ENCODE assay signal across 8 cellular contexts in the genomic region with DNA sequence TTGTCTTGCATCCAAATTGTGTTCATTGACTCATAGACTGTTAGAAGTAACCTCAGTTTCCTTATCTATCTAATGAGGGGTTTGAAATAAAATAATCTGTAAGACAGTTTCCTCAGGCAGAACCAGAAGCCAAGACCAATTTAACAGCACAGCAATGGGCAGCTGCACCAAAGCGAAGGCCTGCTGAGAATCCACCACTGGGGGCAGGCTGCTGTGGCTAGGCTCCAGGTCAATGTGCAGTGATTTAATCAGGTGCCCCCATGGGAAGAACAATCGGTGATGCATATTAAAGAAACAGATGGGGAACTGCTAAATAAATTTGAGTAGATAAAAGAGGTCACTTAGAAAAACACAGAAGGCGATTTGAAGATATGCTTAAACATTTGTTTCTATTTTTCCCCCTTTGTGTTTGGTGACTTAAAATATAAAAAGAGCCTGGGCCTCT. TPM values are rescaled to one million over a fixed set of nuclear protein-coding genes. Genes with fewer than 3 reads are reported as not detected.
DNase-seq lines count a peak whose midpoint lies in the region; ATAC-seq and TF ChIP-seq lines count a peak whose summit lies in the region.

No MANE protein-coding gene starts in this region.

- TF ChIP-seq CTCF in AG04449 (IDR thresholded peaks at IDR 0.05; ENCODE audit: insufficient read depth, low read length, missing control alignments): peak; percentile 61
- no peak for TF ChIP-seq CTCF in vagina (IDR thresholded peaks at IDR 0.05)

- ATAC-seq in GM19455 (IDR thresholded peaks at IDR 0.05; ENCODE audit: unreplicated experiment) (no peak), GM18519 (IDR thresholded peaks at IDR 0.05; ENCODE audit: low FRiP score, unreplicated experiment) (no peak)

- POLR2A ChIA-PET in AG04449 (lab: Yijun Ruan, JAX): no interaction called here

- no peaks in the 10 kb centered on the region for H3K4me1 ChIP-seq in vagina

- CTCF ChIA-PET in AG04449 (lab: Yijun Ruan, JAX): interaction anchor here (0.9 to 1.4 kb wide), 4 partner anchors 10 to 37 kb away, joined by 3 to 8 read pairs (median 3); no protein-coding TSS in a partner anchor

- DNase-seq in AG04449 (ENCODE audit: low read depth, low spot score) (no peak), H7 (peak; percentile 54), SW480 (ENCODE audit: low spot score) (peak; percentile 15), iris pigment epithelial cell (ENCODE audit: low read depth) (peak; percentile 38), NCI-H345 (lab: John Stamatoyannopoulos, UW) (no peak), vagina (ENCODE audit: extremely low spot score in 2 of 2) (no peak)

- no peak overlapping the region for H3K27ac ChIP-seq in vagina

- H3K4me3 ChIP-seq in AG04449 (ENCODE audit: low read depth, low read length) (no peak overlapping the region), H7 (ENCODE audit: insufficient read depth, low read depth, low read length) (no peak overlapping the region), vagina (no peak overlapping the region)

- intact Hi-C loops in vagina (cut with DNase I): no loop called here

- no peaks in the 10 kb centered on the region for H3K36me3 ChIP-seq in H7 (replicated peaks; ENCODE audit: control insufficient read depth, insufficient read depth, low read length)
- peaks cover 0 to 10% of the 10 kb centered on the region in 2 donors for H3K36me3 ChIP-seq in vagina

- no peaks in the 10 kb centered on the region for H3K27me3 ChIP-seq in H7 (ENCODE audit: control insufficient read depth, insufficient read depth, low read length)
- no peaks in the 10 kb centered on the region for H3K27me3 ChIP-seq in vagina

- no peak for TF ChIP-seq POLR2A in vagina (IDR thresholded peaks at IDR 0.05)

- H3K9me3 ChIP-seq in vagina: no peaks in the 10 kb centered on the region

RNA-seq across cellular contexts. Expression of gene TMOD3, which starts 28.0 kb away (rescaled TPM):
- total RNA-seq in H7 (2014; rRNA removed; shearing (Covaris generic)): 28.4 and 35.6 TPM in 2 replicates
- total RNA-seq in vagina: 28.5 TPM

RNA-seq across cellular contexts. Expression of gene TMOD2, which starts 50.0 kb away (rescaled TPM):
- total RNA-seq in H7 (2014; rRNA removed; shearing (Covaris generic)): 1.2 and 1.3 TPM in 2 replicates
- 18.4 TPM for total RNA-seq in vagina

Comparison
In these comparisons a context has a peak if more than half of its experiments do, and no peak if none do; other contexts are left out.
1. DNase-seq: peak in H7 (single experiment), SW480 (single experiment) and iris pigment epithelial cell (single experiment); none in AG04449 (single experiment), NCI-H345 (single experiment) and vagina (0 of 2).